Comparison of ENCODE assay signal across 1 cellular context in the genomic region with DNA sequence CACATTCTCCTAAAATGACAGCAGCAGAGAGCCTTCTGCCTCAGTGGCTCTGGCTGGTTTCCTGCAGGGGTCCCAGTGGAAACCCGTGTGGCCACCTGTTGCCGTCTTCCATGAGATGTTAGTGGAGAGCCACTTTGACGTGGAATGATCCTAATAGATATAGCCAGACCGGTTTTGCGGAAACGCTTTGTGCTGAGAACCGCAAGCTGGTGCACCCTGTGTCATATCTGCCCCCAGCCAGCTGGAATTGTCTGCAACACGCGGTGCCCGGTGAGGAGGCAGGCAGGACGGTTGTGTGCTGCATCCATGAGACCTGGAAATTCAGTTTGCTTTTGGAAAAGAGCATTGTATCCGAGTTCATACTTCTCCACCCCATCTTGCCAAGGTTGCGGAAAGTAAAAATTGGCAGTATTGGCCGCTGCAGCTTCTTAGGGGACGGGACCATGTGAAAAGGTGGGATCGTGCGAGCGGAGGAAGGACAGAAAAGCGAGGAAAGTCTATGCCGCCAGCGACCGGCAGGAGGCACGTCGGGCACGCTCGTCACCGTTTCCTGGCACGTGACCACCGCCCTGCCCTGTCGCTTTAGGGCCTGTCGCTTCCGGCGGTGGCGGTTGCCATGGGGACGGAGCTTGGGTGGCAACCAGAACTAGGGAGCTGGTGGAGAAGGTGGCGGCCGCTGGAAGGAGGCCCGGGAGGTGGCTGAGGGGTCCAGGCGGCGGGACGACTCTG.
TF ChIP-seq lines count a peak whose summit lies in the region.

Gene CFAP251 (plus strand): TSS at position 643 of the 729 bp plus-strand sequence. CDS start 2,714 bp downstream, outside the sequence.

TF ChIP-seq in GM12878, 131 proteins besides CTCF, POLR2A, EP300 and RAD21 (continued from another document and continues in another):
- TF ChIP-seq ZBTB40 (IDR thresholded peaks at IDR 0.05; ENCODE audit: borderline replicate concordance), result peak; percentile 52; the same call in 1 of the 2 replicates
- no peak for TF ChIP-seq TCF7 (IDR thresholded peaks at IDR 0.05; ENCODE audit: borderline replicate concordance)
- TF ChIP-seq SUZ12 (IDR thresholded peaks at IDR 0.05; ENCODE audit: unreplicated experiment), result no peak
- TF ChIP-seq POLR2AphosphoS5 (IDR thresholded peaks at IDR 0.05; ENCODE audit: low read length), result peak; percentile 35; the same call in 1 of the 2 replicates
- no peak for TF ChIP-seq SIX5 (IDR thresholded peaks at IDR 0.05; ENCODE audit: low read depth, low read length, severe bottlenecking)
- no peak for TF ChIP-seq KDM1A (IDR thresholded peaks at IDR 0.05; ENCODE audit: borderline replicate concordance)
- no peak for TF ChIP-seq STAT1 (conservative IDR thresholded peaks at IDR 0.05)
- no peak for TF ChIP-seq PML (IDR thresholded peaks at IDR 0.05; ENCODE audit: low read length)
- TF ChIP-seq HDAC2 (IDR thresholded peaks at IDR 0.05), result no peak
- TF ChIP-seq ZSCAN29 (IDR thresholded peaks at IDR 0.05), result no peak
- no peak for TF ChIP-seq TCF12 (IDR thresholded peaks at IDR 0.05; ENCODE audit: low read depth, low read length)
- TF ChIP-seq, protein P1, sequence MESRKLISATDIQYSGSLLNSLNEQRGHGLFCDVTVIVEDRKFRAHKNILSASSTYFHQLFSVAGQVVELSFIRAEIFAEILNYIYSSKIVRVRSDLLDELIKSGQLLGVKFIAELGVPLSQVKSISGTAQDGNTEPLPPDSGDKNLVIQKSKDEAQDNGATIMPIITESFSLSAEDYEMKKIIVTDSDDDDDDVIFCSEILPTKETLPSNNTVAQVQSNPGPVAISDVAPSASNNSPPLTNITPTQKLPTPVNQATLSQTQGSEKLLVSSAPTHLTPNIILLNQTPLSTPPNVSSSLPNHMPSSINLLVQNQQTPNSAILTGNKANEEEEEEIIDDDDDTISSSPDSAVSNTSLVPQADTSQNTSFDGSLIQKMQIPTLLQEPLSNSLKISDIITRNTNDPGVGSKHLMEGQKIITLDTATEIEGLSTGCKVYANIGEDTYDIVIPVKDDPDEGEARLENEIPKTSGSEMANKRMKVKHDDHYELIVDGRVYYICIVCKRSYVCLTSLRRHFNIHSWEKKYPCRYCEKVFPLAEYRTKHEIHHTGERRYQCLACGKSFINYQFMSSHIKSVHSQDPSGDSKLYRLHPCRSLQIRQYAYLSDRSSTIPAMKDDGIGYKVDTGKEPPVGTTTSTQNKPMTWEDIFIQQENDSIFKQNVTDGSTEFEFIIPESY (IDR thresholded peaks at IDR 0.05), result 0 out of 2 replicates have a peak, but pooled peaks have one; percentile 21
- TF ChIP-seq IRF3 (IDR thresholded peaks at IDR 0.05), result no peak
- TF ChIP-seq SREBF2 (IDR thresholded peaks at IDR 0.05; ENCODE audit: low read length), result no peak
- peak; percentile 43; the same call in 1 of the 2 replicates for TF ChIP-seq GATAD2B (conservative IDR thresholded peaks at IDR 0.05; ENCODE audit: low read depth)
- TF ChIP-seq TBL1XR1 (IDR thresholded peaks at IDR 0.05; ENCODE audit: low read depth, low read length), result 0 out of 2 replicates have a peak, but pooled peaks have one; percentile 18
- TF ChIP-seq, protein P2, sequence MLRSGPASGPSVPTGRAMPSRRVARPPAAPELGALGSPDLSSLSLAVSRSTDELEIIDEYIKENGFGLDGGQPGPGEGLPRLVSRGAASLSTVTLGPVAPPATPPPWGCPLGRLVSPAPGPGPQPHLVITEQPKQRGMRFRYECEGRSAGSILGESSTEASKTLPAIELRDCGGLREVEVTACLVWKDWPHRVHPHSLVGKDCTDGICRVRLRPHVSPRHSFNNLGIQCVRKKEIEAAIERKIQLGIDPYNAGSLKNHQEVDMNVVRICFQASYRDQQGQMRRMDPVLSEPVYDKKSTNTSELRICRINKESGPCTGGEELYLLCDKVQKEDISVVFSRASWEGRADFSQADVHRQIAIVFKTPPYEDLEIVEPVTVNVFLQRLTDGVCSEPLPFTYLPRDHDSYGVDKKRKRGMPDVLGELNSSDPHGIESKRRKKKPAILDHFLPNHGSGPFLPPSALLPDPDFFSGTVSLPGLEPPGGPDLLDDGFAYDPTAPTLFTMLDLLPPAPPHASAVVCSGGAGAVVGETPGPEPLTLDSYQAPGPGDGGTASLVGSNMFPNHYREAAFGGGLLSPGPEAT (IDR thresholded peaks at IDR 0.05; ENCODE audit: low read depth), result 0 out of 2 replicates have a peak, but pooled peaks have one; percentile 43
- no peak for TF ChIP-seq TARDBP (IDR thresholded peaks at IDR 0.05; ENCODE audit: borderline replicate concordance)
- TF ChIP-seq, protein P3, sequence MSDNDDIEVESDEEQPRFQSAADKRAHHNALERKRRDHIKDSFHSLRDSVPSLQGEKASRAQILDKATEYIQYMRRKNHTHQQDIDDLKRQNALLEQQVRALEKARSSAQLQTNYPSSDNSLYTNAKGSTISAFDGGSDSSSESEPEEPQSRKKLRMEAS (IDR thresholded peaks at IDR 0.05; ENCODE audit: low read depth, low read length), result peak; percentile 91
- TF ChIP-seq BCL11A (IDR thresholded peaks at IDR 0.05; ENCODE audit: low read depth, low read length), result no peak
- TF ChIP-seq PAX5 (IDR thresholded peaks at IDR 0.05; ENCODE audit: borderline replicate concordance, low read depth, low read length), result no peak
- TF ChIP-seq RCOR1 (conservative IDR thresholded peaks at IDR 0.05; ENCODE audit: low read depth, low read length), result no peak
- peak; percentile 44 to 47; a peak in 3 of 4 replicates for TF ChIP-seq IKZF2 (IDR thresholded peaks at IDR 0.05)
- TF ChIP-seq SIN3A (IDR thresholded peaks at IDR 0.05; ENCODE audit: low read depth, low read length), result peak; percentile 84; the same call in 1 of the 2 replicates
- no peak for TF ChIP-seq FOXM1 (IDR thresholded peaks at IDR 0.05; ENCODE audit: low read depth, low read length)
- TF ChIP-seq CREM (IDR thresholded peaks at IDR 0.05; ENCODE audit: low read depth), result peak; percentile 88
- TF ChIP-seq GABPA (IDR thresholded peaks at IDR 0.05; ENCODE audit: low read depth), result no peak
- no peak for TF ChIP-seq HDAC6 (IDR thresholded peaks at IDR 0.05; ENCODE audit: unreplicated experiment)
- no peak for TF ChIP-seq EGR1 (IDR thresholded peaks at IDR 0.05; ENCODE audit: borderline replicate concordance in 1 of 2, low read depth in 2 of 2, low read length in 2 of 2)
- TF ChIP-seq ZNF217 (IDR thresholded peaks at IDR 0.05), result no peak
- TF ChIP-seq HDGF (IDR thresholded peaks at IDR 0.05), result peak; percentile 83; the same call in 1 of the 2 replicates
- no peak for TF ChIP-seq NFXL1 (IDR thresholded peaks at IDR 0.05; ENCODE audit: borderline replicate concordance)
- no peak for TF ChIP-seq CBX5 (IDR thresholded peaks at IDR 0.05; ENCODE audit: low read depth)
- TF ChIP-seq, protein P4, sequence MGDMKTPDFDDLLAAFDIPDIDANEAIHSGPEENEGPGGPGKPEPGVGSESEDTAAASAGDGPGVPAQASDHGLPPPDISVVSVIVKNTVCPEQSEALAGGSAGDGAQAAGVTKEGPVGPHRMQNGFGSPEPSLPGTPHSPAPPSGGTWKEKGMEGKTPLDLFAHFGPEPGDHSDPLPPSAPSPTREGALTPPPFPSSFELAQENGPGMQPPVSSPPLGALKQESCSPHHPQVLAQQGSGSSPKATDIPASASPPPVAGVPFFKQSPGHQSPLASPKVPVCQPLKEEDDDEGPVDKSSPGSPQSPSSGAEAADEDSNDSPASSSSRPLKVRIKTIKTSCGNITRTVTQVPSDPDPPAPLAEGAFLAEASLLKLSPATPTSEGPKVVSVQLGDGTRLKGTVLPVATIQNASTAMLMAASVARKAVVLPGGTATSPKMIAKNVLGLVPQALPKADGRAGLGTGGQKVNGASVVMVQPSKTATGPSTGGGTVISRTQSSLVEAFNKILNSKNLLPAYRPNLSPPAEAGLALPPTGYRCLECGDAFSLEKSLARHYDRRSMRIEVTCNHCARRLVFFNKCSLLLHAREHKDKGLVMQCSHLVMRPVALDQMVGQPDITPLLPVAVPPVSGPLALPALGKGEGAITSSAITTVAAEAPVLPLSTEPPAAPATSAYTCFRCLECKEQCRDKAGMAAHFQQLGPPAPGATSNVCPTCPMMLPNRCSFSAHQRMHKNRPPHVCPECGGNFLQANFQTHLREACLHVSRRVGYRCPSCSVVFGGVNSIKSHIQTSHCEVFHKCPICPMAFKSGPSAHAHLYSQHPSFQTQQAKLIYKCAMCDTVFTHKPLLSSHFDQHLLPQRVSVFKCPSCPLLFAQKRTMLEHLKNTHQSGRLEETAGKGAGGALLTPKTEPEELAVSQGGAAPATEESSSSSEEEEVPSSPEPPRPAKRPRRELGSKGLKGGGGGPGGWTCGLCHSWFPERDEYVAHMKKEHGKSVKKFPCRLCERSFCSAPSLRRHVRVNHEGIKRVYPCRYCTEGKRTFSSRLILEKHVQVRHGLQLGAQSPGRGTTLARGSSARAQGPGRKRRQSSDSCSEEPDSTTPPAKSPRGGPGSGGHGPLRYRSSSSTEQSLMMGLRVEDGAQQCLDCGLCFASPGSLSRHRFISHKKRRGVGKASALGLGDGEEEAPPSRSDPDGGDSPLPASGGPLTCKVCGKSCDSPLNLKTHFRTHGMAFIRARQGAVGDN (IDR thresholded peaks at IDR 0.05), result peak; percentile 35; the same call in 1 of the 2 replicates
- TF ChIP-seq E4F1 (IDR thresholded peaks at IDR 0.05; ENCODE audit: borderline replicate concordance, partially characterized antibody), result no peak
- TF ChIP-seq HCFC1 (IDR thresholded peaks at IDR 0.05; ENCODE audit: low read length), result peak; percentile 36; the same call in 1 of the 2 replicates
- no peak for TF ChIP-seq TCF3 (IDR thresholded peaks at IDR 0.05; ENCODE audit: borderline replicate concordance, insufficient read depth, low read depth, low read length)
- peak; percentile 94 for TF ChIP-seq RAD51 (IDR thresholded peaks at IDR 0.05)
- TF ChIP-seq JUNB (IDR thresholded peaks at IDR 0.05), result no peak
- TF ChIP-seq, protein P5, sequence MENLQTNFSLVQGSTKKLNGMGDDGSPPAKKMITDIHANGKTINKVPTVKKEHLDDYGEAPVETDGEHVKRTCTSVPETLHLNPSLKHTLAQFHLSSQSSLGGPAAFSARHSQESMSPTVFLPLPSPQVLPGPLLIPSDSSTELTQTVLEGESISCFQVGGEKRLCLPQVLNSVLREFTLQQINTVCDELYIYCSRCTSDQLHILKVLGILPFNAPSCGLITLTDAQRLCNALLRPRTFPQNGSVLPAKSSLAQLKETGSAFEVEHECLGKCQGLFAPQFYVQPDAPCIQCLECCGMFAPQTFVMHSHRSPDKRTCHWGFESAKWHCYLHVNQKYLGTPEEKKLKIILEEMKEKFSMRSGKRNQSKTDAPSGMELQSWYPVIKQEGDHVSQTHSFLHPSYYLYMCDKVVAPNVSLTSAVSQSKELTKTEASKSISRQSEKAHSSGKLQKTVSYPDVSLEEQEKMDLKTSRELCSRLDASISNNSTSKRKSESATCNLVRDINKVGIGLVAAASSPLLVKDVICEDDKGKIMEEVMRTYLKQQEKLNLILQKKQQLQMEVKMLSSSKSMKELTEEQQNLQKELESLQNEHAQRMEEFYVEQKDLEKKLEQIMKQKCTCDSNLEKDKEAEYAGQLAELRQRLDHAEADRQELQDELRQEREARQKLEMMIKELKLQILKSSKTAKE (IDR thresholded peaks at IDR 0.05; ENCODE audit: low read depth, poor library complexity, severe bottlenecking), result peak; percentile 43
- TF ChIP-seq MEF2B (IDR thresholded peaks at IDR 0.05; ENCODE audit: partially characterized antibody, poor library complexity, severe bottlenecking), result peak; percentile 77
- peak; percentile 97 to 99 for TF ChIP-seq SRF (IDR thresholded peaks at IDR 0.05; ENCODE audit: low read depth in 2 of 2, low read length in 2 of 2)
- no peak for TF ChIP-seq TAF1 (IDR thresholded peaks at IDR 0.05; ENCODE audit: borderline replicate concordance, low read depth, low read length)
- TF ChIP-seq STAT3 (IDR thresholded peaks at IDR 0.05; ENCODE audit: low read depth, low read length), result no peak
